Comparison of ENCODE assay signal across 2 cellular contexts in the genomic region with DNA sequence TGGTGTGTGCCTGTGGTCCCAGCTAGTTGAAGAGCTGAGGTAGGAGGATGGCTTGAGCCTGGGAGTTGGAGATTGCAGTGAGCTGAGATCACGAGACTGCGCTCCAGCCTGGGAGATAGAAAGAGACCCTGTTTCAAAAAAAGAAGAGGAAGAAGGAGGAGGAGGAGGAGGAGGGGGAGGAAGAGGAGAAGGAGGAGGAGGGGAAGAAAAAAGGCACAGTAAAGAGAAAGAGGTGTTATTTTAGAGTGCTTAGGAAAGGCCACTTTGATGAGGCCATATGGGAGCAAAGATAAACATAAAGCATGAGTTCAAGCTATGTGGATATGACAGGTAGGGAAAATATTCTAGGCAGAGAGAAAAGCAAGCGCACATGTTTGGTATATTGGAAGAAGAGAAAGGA.
TF ChIP-seq lines count a peak whose summit lies in the region.

No MANE protein-coding gene starts in this region.

TF ChIP-seq in K562, 482 proteins besides CTCF, POLR2A, EP300 and RAD21 (continues in another document):
- TF ChIP-seq, protein P1, sequence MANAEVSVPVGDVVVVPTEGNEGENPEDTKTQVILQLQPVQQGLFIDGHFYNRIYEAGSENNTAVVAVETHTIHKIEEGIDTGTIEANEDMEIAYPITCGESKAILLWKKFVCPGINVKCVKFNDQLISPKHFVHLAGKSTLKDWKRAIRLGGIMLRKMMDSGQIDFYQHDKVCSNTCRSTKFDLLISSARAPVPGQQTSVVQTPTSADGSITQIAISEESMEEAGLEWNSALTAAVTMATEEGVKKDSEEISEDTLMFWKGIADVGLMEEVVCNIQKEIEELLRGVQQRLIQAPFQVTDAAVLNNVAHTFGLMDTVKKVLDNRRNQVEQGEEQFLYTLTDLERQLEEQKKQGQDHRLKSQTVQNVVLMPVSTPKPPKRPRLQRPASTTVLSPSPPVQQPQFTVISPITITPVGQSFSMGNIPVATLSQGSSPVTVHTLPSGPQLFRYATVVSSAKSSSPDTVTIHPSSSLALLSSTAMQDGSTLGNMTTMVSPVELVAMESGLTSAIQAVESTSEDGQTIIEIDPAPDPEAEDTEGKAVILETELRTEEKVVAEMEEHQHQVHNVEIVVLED (CRISPR knock-in tag; IDR thresholded peaks at IDR 0.05): no peak
- TF ChIP-seq PRMT5 (CRISPR knock-in tag; IDR thresholded peaks at IDR 0.05): no peak
- TF ChIP-seq, protein P2, sequence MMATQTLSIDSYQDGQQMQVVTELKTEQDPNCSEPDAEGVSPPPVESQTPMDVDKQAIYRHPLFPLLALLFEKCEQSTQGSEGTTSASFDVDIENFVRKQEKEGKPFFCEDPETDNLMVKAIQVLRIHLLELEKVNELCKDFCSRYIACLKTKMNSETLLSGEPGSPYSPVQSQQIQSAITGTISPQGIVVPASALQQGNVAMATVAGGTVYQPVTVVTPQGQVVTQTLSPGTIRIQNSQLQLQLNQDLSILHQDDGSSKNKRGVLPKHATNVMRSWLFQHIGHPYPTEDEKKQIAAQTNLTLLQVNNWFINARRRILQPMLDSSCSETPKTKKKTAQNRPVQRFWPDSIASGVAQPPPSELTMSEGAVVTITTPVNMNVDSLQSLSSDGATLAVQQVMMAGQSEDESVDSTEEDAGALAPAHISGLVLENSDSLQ (IDR thresholded peaks at IDR 0.05): no peak
- TF ChIP-seq ZNF57 (CRISPR knock-in tag; IDR thresholded peaks at IDR 0.05): no peak
- no peak for TF ChIP-seq SLC30A9 (CRISPR knock-in tag; IDR thresholded peaks at IDR 0.05)
- peak; percentile 56 for TF ChIP-seq ARID1B (IDR thresholded peaks at IDR 0.05)
- TF ChIP-seq NCOR1 (IDR thresholded peaks at IDR 0.05): 0 out of 2 replicates have a peak, but pooled peaks have one; percentile 16
- TF ChIP-seq IFI16 (CRISPR knock-in tag; IDR thresholded peaks at IDR 0.05): no peak
- no peak for TF ChIP-seq MXI1 (IDR thresholded peaks at IDR 0.05; ENCODE audit: low read depth, low read length)
- TF ChIP-seq CBFA2T3 (IDR thresholded peaks at IDR 0.05): peak; percentile 34; the same call in 1 of the 2 replicates
- TF ChIP-seq DMBX1 (CRISPR knock-in tag; IDR thresholded peaks at IDR 0.05; ENCODE audit: borderline replicate concordance): no peak
- no peak for TF ChIP-seq ZNF699 (CRISPR knock-in tag; IDR thresholded peaks at IDR 0.05; ENCODE audit: insufficient replicate concordance)
- no peak for TF ChIP-seq ZNF76 (CRISPR knock-in tag; IDR thresholded peaks at IDR 0.05; ENCODE audit: borderline replicate concordance)
- TF ChIP-seq, protein P3, sequence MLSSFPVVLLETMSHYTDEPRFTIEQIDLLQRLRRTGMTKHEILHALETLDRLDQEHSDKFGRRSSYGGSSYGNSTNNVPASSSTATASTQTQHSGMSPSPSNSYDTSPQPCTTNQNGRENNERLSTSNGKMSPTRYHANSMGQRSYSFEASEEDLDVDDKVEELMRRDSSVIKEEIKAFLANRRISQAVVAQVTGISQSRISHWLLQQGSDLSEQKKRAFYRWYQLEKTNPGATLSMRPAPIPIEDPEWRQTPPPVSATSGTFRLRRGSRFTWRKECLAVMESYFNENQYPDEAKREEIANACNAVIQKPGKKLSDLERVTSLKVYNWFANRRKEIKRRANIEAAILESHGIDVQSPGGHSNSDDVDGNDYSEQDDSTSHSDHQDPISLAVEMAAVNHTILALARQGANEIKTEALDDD (IDR thresholded peaks at IDR 0.05): no peak
- TF ChIP-seq, protein P4, sequence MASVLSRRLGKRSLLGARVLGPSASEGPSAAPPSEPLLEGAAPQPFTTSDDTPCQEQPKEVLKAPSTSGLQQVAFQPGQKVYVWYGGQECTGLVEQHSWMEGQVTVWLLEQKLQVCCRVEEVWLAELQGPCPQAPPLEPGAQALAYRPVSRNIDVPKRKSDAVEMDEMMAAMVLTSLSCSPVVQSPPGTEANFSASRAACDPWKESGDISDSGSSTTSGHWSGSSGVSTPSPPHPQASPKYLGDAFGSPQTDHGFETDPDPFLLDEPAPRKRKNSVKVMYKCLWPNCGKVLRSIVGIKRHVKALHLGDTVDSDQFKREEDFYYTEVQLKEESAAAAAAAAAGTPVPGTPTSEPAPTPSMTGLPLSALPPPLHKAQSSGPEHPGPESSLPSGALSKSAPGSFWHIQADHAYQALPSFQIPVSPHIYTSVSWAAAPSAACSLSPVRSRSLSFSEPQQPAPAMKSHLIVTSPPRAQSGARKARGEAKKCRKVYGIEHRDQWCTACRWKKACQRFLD (CRISPR knock-in tag; IDR thresholded peaks at IDR 0.05): no peak
- TF ChIP-seq, protein P5, sequence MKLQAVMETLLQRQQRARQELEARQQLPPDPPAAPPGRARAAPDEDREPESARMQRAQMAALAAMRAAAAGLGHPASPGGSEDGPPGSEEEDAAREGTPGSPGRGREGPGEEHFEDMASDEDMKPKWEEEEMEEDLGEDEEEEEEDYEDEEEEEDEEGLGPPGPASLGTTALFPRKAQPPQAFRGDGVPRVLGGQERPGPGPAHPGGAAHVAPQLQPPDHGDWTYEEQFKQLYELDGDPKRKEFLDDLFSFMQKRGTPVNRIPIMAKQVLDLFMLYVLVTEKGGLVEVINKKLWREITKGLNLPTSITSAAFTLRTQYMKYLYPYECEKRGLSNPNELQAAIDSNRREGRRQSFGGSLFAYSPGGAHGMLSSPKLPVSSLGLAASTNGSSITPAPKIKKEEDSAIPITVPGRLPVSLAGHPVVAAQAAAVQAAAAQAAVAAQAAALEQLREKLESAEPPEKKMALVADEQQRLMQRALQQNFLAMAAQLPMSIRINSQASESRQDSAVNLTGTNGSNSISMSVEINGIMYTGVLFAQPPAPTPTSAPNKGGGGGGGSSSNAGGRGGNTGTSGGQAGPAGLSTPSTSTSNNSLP (IDR thresholded peaks at IDR 0.05; ENCODE audit: borderline replicate concordance, low read depth, low read length): no peak
- TF ChIP-seq SMARCE1 (IDR thresholded peaks at IDR 0.05): peak; percentile 12; the same call in 1 of the 2 replicates
- TF ChIP-seq, protein P6, sequence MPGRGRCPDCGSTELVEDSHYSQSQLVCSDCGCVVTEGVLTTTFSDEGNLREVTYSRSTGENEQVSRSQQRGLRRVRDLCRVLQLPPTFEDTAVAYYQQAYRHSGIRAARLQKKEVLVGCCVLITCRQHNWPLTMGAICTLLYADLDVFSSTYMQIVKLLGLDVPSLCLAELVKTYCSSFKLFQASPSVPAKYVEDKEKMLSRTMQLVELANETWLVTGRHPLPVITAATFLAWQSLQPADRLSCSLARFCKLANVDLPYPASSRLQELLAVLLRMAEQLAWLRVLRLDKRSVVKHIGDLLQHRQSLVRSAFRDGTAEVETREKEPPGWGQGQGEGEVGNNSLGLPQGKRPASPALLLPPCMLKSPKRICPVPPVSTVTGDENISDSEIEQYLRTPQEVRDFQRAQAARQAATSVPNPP (IDR thresholded peaks at IDR 0.05; ENCODE audit: borderline replicate concordance, insufficient read depth, insufficient read length): no peak
- TF ChIP-seq EHMT2 (IDR thresholded peaks at IDR 0.05): 0 out of 2 replicates have a peak, but pooled peaks have one; percentile 33

TF ChIP-seq in H1, 55 proteins besides CTCF, POLR2A, EP300 and RAD21:
- TF ChIP-seq FOSL1 (IDR thresholded peaks at IDR 0.05; ENCODE audit: insufficient read depth, low read depth, low read length) (no peak), SP4 (IDR thresholded peaks at IDR 0.05; ENCODE audit: low read length) (no peak), RBBP5 (IDR thresholded peaks at IDR 0.05; ENCODE audit: borderline replicate concordance, low read depth, low read length) (no peak), RXRA (IDR thresholded peaks at IDR 0.05; ENCODE audit: insufficient read depth, low read depth, low read length) (no peak), CBX8 (IDR thresholded peaks at IDR 0.05; ENCODE audit: borderline replicate concordance, low read depth, low read length) (no peak), EZH2 (IDR thresholded peaks at IDR 0.05; ENCODE audit: low read depth, low read length, severe bottlenecking) (no peak), EGR1 (IDR thresholded peaks at IDR 0.05; ENCODE audit: borderline replicate concordance, low read depth, low read length) (no peak)
- TF ChIP-seq, protein P7, sequence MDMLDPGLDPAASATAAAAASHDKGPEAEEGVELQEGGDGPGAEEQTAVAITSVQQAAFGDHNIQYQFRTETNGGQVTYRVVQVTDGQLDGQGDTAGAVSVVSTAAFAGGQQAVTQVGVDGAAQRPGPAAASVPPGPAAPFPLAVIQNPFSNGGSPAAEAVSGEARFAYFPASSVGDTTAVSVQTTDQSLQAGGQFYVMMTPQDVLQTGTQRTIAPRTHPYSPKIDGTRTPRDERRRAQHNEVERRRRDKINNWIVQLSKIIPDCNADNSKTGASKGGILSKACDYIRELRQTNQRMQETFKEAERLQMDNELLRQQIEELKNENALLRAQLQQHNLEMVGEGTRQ (IDR thresholded peaks at IDR 0.05; ENCODE audit: low read length): no peak
